17 cellular contexts compared by ENCODE assay signal in genomic region chr6:13402711-13403110, GRCh38.
DNase-seq lines count a peak whose midpoint lies in the region; TF ChIP-seq lines count a peak whose summit lies in the region.
"Had no signal": no experiment of that assay in that cellular context is flagged by ENCODE, and none has a peak within 500 bp of the region (broad histone marks: within the 10 kb centered on the region; RNA-seq: fewer than 3 reads in every experiment).

No MANE protein-coding gene starts in this region.

- no peaks in the 10 kb centered on the region for H3K27me3 Mint-ChIP-seq in MCF 10A (ENCODE audit: insufficient read depth, unreplicated experiment)
- no peaks in the 10 kb centered on the region for H3K27me3 Mint-ChIP-seq in activated T-helper 1 cell treated with anti-CD3 and anti-CD28 coated beads, Interleukin-12 subunit alpha, Interleukin-12 subunit beta, Interleukin-2, Interleukin-4 antibody, amounts not matched to agents 30 ng/mL and 10 ng/mL and 1 ng/mL, durations not matched to agents 14 hours and 24 hours and 36 hours (ENCODE audit: insufficient read depth)
- H3K27me3 Mint-ChIP-seq: B cell; CD4-positive, alpha-beta T cell had no signal

- peaks cover 37% of the 10 kb centered on the region for H3K4me1 ChIP-seq in mammary epithelial cell (ENCODE audit: insufficient read depth, low read length)

- no peak for TF ChIP-seq CTCF in MCF 10A (IDR thresholded peaks at IDR 0.05; ENCODE audit: unreplicated experiment)
- no peak for TF ChIP-seq CTCF in mammary epithelial cell (conservative IDR thresholded peaks at IDR 0.05 in 1 of 2, IDR thresholded peaks at IDR 0.05 in 1 of 2; ENCODE audit: extremely low read depth in 1 of 2, insufficient read depth in 1 of 2, low read depth in 1 of 2, low read length in 2 of 2)
- TF ChIP-seq CTCF in epithelial cell of esophagus (IDR thresholded peaks at IDR 0.05; ENCODE audit: insufficient read depth, low read depth, low read length, missing control alignments): no peak

- H3K4me1 Mint-ChIP-seq in MCF 10A (ENCODE audit: insufficient read depth, unreplicated experiment): peaks cover 37% of the 10 kb centered on the region
- H3K4me1 Mint-ChIP-seq in activated T-helper 1 cell treated with anti-CD3 and anti-CD28 coated beads, Interleukin-12 subunit alpha, Interleukin-12 subunit beta, Interleukin-2, Interleukin-4 antibody, amounts not matched to agents 30 ng/mL and 10 ng/mL and 1 ng/mL, durations not matched to agents 14 hours and 24 hours and 36 hours (ENCODE audit: low read depth): peaks cover 10% of the 10 kb centered on the region

- H3K4me3 ChIP-seq in mammary epithelial cell (replicated peaks in 1 of 3; ENCODE audit: insufficient read depth in 1 of 3, low read depth in 2 of 3, low read length in 3 of 3) (no peak overlapping the region), epithelial cell of esophagus (ENCODE audit: low read length) (no peak overlapping the region)

- no peak overlapping the region for H3K4me3 Mint-ChIP-seq in MCF 10A (ENCODE audit: unreplicated experiment)
- no peak overlapping the region for H3K4me3 Mint-ChIP-seq in activated T-helper 1 cell treated with anti-CD3 and anti-CD28 coated beads, Interleukin-12 subunit alpha, Interleukin-12 subunit beta, Interleukin-2, Interleukin-4 antibody, amounts not matched to agents 30 ng/mL and 10 ng/mL and 1 ng/mL, durations not matched to agents 14 hours and 24 hours and 36 hours
- H3K4me3 Mint-ChIP-seq: B cell; CD4-positive, alpha-beta T cell; H9 had no signal

- H3K4me2 ChIP-seq in mammary epithelial cell (ENCODE audit: insufficient read depth, low read depth, low read length): no peak overlapping the region

- H3K9ac ChIP-seq in mammary epithelial cell (ENCODE audit: insufficient read depth, low read length): no peak overlapping the region

- intact Hi-C loops in MCF 10A (cut with micrococcal nuclease): no loop called here
- intact Hi-C loops in mammary epithelial cell (cut with micrococcal nuclease): no loop called here
- intact Hi-C loops in activated T-helper 1 cell treated with anti-CD3 and anti-CD28 coated beads, Interleukin-12 subunit alpha, Interleukin-12 subunit beta, Interleukin-2, Interleukin-4 antibody, amounts not matched to agents 30 ng/mL and 10 ng/mL and 1 ng/mL, durations not matched to agents 14 hours and 24 hours and 36 hours (cut with micrococcal nuclease): no loop called here

- CTCF ChIA-PET in MCF 10A (lab: Yijun Ruan, JAX) (no interaction called here), mammary epithelial cell (lab: Charles Lee; ENCODE audit: low non-redundant PET) (no interaction called here)

- H3K9me3 Mint-ChIP-seq in MCF 10A (ENCODE audit: unreplicated experiment): no peaks in the 10 kb centered on the region
- no peaks in the 10 kb centered on the region for H3K9me3 Mint-ChIP-seq in activated T-helper 1 cell treated with anti-CD3 and anti-CD28 coated beads, Interleukin-12 subunit alpha, Interleukin-12 subunit beta, Interleukin-2, Interleukin-4 antibody, amounts not matched to agents 30 ng/mL and 10 ng/mL and 1 ng/mL, durations not matched to agents 14 hours and 24 hours and 36 hours
- H3K9me3 Mint-ChIP-seq: CD4-positive, alpha-beta T cell; H9 had no signal

- in situ Hi-C loops in mammary epithelial cell (cut with MboI; ENCODE audit: low sequenced_read_pairs in 2 of 2): no loop called here

- POLR2A ChIA-PET in MCF 10A (lab: Yijun Ruan, JAX): no interaction called here

- 73% methylated on average over 3 of the region's 3 CpGs for WGBS in mammary epithelial cell (ENCODE audit: low coverage, missing lambda C conversion rate)

- peaks cover 20% of the 10 kb centered on the region for H3K79me2 ChIP-seq in mammary epithelial cell (ENCODE audit: insufficient read depth, low read length)

- no peaks in the 10 kb centered on the region for H3K36me3 ChIP-seq in mammary epithelial cell (ENCODE audit: insufficient read depth, low read length)

- no peak overlapping the region for H3K27ac Mint-ChIP-seq in MCF 10A (ENCODE audit: low read depth, unreplicated experiment)
- H3K27ac Mint-ChIP-seq in activated T-helper 1 cell treated with anti-CD3 and anti-CD28 coated beads, Interleukin-12 subunit alpha, Interleukin-12 subunit beta, Interleukin-2, Interleukin-4 antibody, amounts not matched to agents 30 ng/mL and 10 ng/mL and 1 ng/mL, durations not matched to agents 14 hours and 24 hours and 36 hours: no peak overlapping the region
- H3K27ac Mint-ChIP-seq: B cell; CD4-positive, alpha-beta T cell; H9 had no signal

- H3K27me3 ChIP-seq in mammary epithelial cell (ENCODE audit: insufficient read depth, low read length): no peaks in the 10 kb centered on the region

- no peak overlapping the region for H3K27ac ChIP-seq in mammary epithelial cell (ENCODE audit: insufficient read depth, low read depth, low read length)

- H2AFZ ChIP-seq in mammary epithelial cell (ENCODE audit: low read depth, low read length): no peak overlapping the region

- BruUV-seq in MCF 10A (replicated peaks; lab: Mats Ljungman, UMichigan) (no TSS peak), mammary epithelial cell (replicated peaks; lab: Mats Ljungman, UMichigan) (no TSS peak)

- no peaks in the 10 kb centered on the region for H4K20me1 ChIP-seq in mammary epithelial cell (ENCODE audit: insufficient read depth, low read length)

- dilution Hi-C loops in mammary epithelial cell (cut with HindIII; ENCODE audit: low sequenced_read_pairs): no loop called here

- peak; percentile 54 for DNase-seq in MCF 10A (ENCODE audit: unreplicated experiment)
- DNase-seq in mammary epithelial cell: no peak
- peak; percentile 59 for DNase-seq in NCI-H69 (lab: John Stamatoyannopoulos, UW)
- peak; percentile 35 for DNase-seq in epithelial cell of esophagus (ENCODE audit: low read depth)
- no peak for DNase-seq in activated T-helper 1 cell treated with anti-CD3 and anti-CD28 coated beads, Interleukin-12 subunit alpha, Interleukin-12 subunit beta, Interleukin-2, Interleukin-4 antibody, amounts not matched to agents 30 ng/mL and 10 ng/mL and 1 ng/mL, durations not matched to agents 14 hours and 24 hours and 36 hours (ENCODE audit: low spot score)
- no peak for DNase-seq in NAMALWA (ENCODE audit: low spot score)
- DNase-seq in middle frontal gyrus (ENCODE audit: extremely low spot score, low spot score): no peak
- DNase-seq: ACHN; C1 segment of cervical spinal cord; CD4-positive, alpha-beta T cell; DMS153; DND-41; GDM1; GOT3; H9; IMR-90 had no signal

- no peaks in the 10 kb centered on the region for H3K9me3 ChIP-seq in mammary epithelial cell (replicated peaks; ENCODE audit: insufficient read depth, low read length)

- H3K36me3 Mint-ChIP-seq in MCF 10A (ENCODE audit: insufficient read depth, unreplicated experiment): peaks cover 7% of the 10 kb centered on the region
- no peaks in the 10 kb centered on the region for H3K36me3 Mint-ChIP-seq in activated T-helper 1 cell treated with anti-CD3 and anti-CD28 coated beads, Interleukin-12 subunit alpha, Interleukin-12 subunit beta, Interleukin-2, Interleukin-4 antibody, amounts not matched to agents 30 ng/mL and 10 ng/mL and 1 ng/mL, durations not matched to agents 14 hours and 24 hours and 36 hours (ENCODE audit: low read depth)

Comparison
In these comparisons a context has a peak if more than half of its experiments do, and no peak if none do; other contexts are left out.
1. DNase-seq: peak in MCF 10A (single experiment), NCI-H69 (single experiment) and epithelial cell of esophagus (single experiment); none in mammary epithelial cell (single experiment), activated T-helper 1 cell treated with anti-CD3 and anti-CD28 coated beads, Interleukin-12 subunit alpha, Interleukin-12 subunit beta, Interleukin-2, Interleukin-4 antibody, amounts not matched to agents 30 ng/mL and 10 ng/mL and 1 ng/mL, durations not matched to agents 14 hours and 24 hours and 36 hours (single experiment), NAMALWA (single experiment) and middle frontal gyrus (single experiment).